ENCODE assay signal across 8 cellular contexts in genomic region chr2:209771474-209772292, GRCh38. TPM values are rescaled to one million over a fixed set of nuclear protein-coding genes. Genes with fewer than 3 reads are reported as not detected.
DNase-seq lines count a peak whose midpoint lies in the region; ATAC-seq and TF ChIP-seq lines count a peak whose summit lies in the region.

Gene UNC80 (plus strand): TSS chr2:209771832. CDS start chr2:209772073, 241 bp downstream.

- no peaks in the 10 kb centered on the region for H3K9me3 Mint-ChIP-seq in activated T-cell treated with anti-CD3 and anti-CD28 coated beads, Interleukin-2, amount 50 U/mL, for 4 hours

- H3K9me3 ChIP-seq in WERI-Rb-1 (ENCODE audit: severe bottlenecking) (no peaks in the 10 kb centered on the region), esophagus muscularis mucosa (no peaks in the 10 kb centered on the region), mesodermal cell (ENCODE audit: control insufficient read depth, low read length) (no peaks in the 10 kb centered on the region), thoracic aorta (no peaks in the 10 kb centered on the region)

- peak; percentile 18 for DNase-seq in activated T-cell treated with anti-CD3 and anti-CD28 coated beads, Interleukin-2, amount 50 U/mL, for 1 hour
- no peak for DNase-seq in activated T-cell treated with anti-CD3 and anti-CD28 coated beads, Interleukin-2, amount 50 U/mL, for 4 hours
- DNase-seq in LNCaP clone FGC (ENCODE audit: low read depth), result no peak
- DNase-seq in WERI-Rb-1, result peak; percentile 68
- DNase-seq in esophagus muscularis mucosa (ENCODE audit: extremely low spot score), result no peak
- no peak for DNase-seq in thoracic aorta (ENCODE audit: low spot score)

- WGBS in esophagus muscularis mucosa, result 4% methylated on average over 35 of the region's 73 CpGs
- 0 to 1% methylated on average over 14 to 39 of the region's 73 CpGs for WGBS in mesodermal cell (ENCODE audit: insufficient coverage in 2 of 2), 2 experiments

- H3K36me3 ChIP-seq in WERI-Rb-1 (peaks cover 3% of the 10 kb centered on the region), esophagus muscularis mucosa (no peaks in the 10 kb centered on the region), mesodermal cell (ENCODE audit: control insufficient read depth, insufficient read depth, low read length) (no peaks in the 10 kb centered on the region), thoracic aorta (no peaks in the 10 kb centered on the region)

- no peak within 1 kb of the TSS for H3K4me3 Mint-ChIP-seq in activated T-cell treated with anti-CD3 and anti-CD28 coated beads, Interleukin-2, amount 50 U/mL, for 4 hours

- no peak for TF ChIP-seq CTCF in LNCaP clone FGC (IDR thresholded peaks at IDR 0.05; ENCODE audit: control insufficient read depth, extremely low read depth, insufficient read depth)
- TF ChIP-seq CTCF in WERI-Rb-1 (IDR thresholded peaks at IDR 0.05; ENCODE audit: low read depth, low read length), result no peak
- TF ChIP-seq CTCF in esophagus muscularis mucosa (IDR thresholded peaks at IDR 0.05), result no peak
- no peak for TF ChIP-seq CTCF in thoracic aorta (IDR thresholded peaks at IDR 0.05)

- H3K4me1 ChIP-seq in esophagus muscularis mucosa, result peaks cover 4 to 13% (median 10%) of the 10 kb centered on the region in 4 donors
- no peaks in the 10 kb centered on the region for H3K4me1 ChIP-seq in mesodermal cell (ENCODE audit: control insufficient read depth, insufficient read depth, low read length, poor library complexity, severe bottlenecking)
- H3K4me1 ChIP-seq in thoracic aorta (ENCODE audit: control insufficient read depth in 1 of 2, low read depth in 2 of 2), result peaks cover 0 to 4% of the 10 kb centered on the region in 2 donors

- no peak for ATAC-seq in activated T-cell treated with anti-CD3 and anti-CD28 coated beads, Interleukin-2, amount 50 U/mL, for 4 hours
- ATAC-seq in thoracic aorta (ENCODE audit: insufficient number of reproducible peaks, low FRiP score, low read depth), result no peak
- no peak for ATAC-seq in GM21528 (IDR thresholded peaks at IDR 0.05; ENCODE audit: low FRiP score, unreplicated experiment)

- TF ChIP-seq EP300 in esophagus muscularis mucosa (IDR thresholded peaks at IDR 0.05), result no peak

- H3K4me3 ChIP-seq in LNCaP clone FGC (ENCODE audit: low read depth, low read length), result 0 out of 2 replicates have a peak within 1 kb of the TSS, but pooled peaks have one; percentile 4
- H3K4me3 ChIP-seq in WERI-Rb-1 (ENCODE audit: low read depth, low read length), result peak within 1 kb of the TSS; percentile 84
- peak within 1 kb of the TSS; percentile 12 to 48 (median 32) for H3K4me3 ChIP-seq in esophagus muscularis mucosa
- peak within 1 kb of the TSS; percentile 45 for H3K4me3 ChIP-seq in mesodermal cell (ENCODE audit: extremely low read depth, insufficient read depth, low read length, poor library complexity, severe bottlenecking)
- H3K4me3 ChIP-seq in thoracic aorta, result peak within 1 kb of the TSS; percentile 39

- H3K27ac ChIP-seq in WERI-Rb-1 (peak within 1 kb of the TSS; percentile 71), esophagus muscularis mucosa (replicated peaks in 1 of 4) (no peak within 1 kb of the TSS), mesodermal cell (ENCODE audit: low read depth, low read length, severe bottlenecking) (no peak within 1 kb of the TSS), thoracic aorta (no peak within 1 kb of the TSS)

- no peaks in the 10 kb centered on the region for H3K36me3 Mint-ChIP-seq in activated T-cell treated with anti-CD3 and anti-CD28 coated beads, Interleukin-2, amount 50 U/mL, for 4 hours (ENCODE audit: insufficient read depth)

- H3K27me3 ChIP-seq in WERI-Rb-1 (ENCODE audit: insufficient read depth, low read depth, severe bottlenecking) (no peaks in the 10 kb centered on the region), esophagus muscularis mucosa (peaks cover 0 to 62% (median 4%) of the 10 kb centered on the region in 4 donors), thoracic aorta (replicated peaks; ENCODE audit: insufficient read depth) (peaks cover 7% of the 10 kb centered on the region)

- intact Hi-C loops in esophagus muscularis mucosa (cut with DNase I), result no loop called here

- TF ChIP-seq POLR2A in esophagus muscularis mucosa (IDR thresholded peaks at IDR 0.05; ENCODE audit: low read depth), result no peak

- H3K4me1 Mint-ChIP-seq in activated T-cell treated with anti-CD3 and anti-CD28 coated beads, Interleukin-2, amount 50 U/mL, for 4 hours (ENCODE audit: low read depth), result peaks cover 4% of the 10 kb centered on the region

- H3K27me3 Mint-ChIP-seq in activated T-cell treated with anti-CD3 and anti-CD28 coated beads, Interleukin-2, amount 50 U/mL, for 4 hours (ENCODE audit: low read depth), result peaks cover 24% of the 10 kb centered on the region

RNA-seq across cellular contexts. Expression of gene UNC80, which starts in this region (rescaled TPM):
- total RNA-seq in activated T-cell treated with anti-CD3 and anti-CD28 coated beads, Interleukin-2, amount 50 U/mL, for 4 hours, result under 1 TPM in 1 of 3 donors, not detected in 2; 0.03 TPM
- total RNA-seq in esophagus muscularis mucosa (under 1 TPM; under 0.01 to 0.17 (median 0.09) TPM), thoracic aorta (not detected)
- polyA plus RNA-seq in mesodermal cell (2013, experiment 1 of 2), result 0.37 TPM
- 0.15 TPM for polyA plus RNA-seq in mesodermal cell (2013, experiment 2 of 2)

Comparison
In these comparisons a context has a peak if more than half of its experiments do, and no peak if none do; other contexts are left out.
1. DNase-seq: peak in activated T-cell treated with anti-CD3 and anti-CD28 coated beads, Interleukin-2, amount 50 U/mL, for 1 hour (single experiment) and WERI-Rb-1 (single experiment); none in activated T-cell treated with anti-CD3 and anti-CD28 coated beads, Interleukin-2, amount 50 U/mL, for 4 hours (single experiment), LNCaP clone FGC (single experiment), esophagus muscularis mucosa (single experiment) and thoracic aorta (single experiment).
2. H3K4me3 ChIP-seq: peak in every context shown above with its lines; median percentile 84 in WERI-Rb-1; 45 in mesodermal cell; 39 in thoracic aorta; 32 in esophagus muscularis mucosa; 4 in LNCaP clone FGC.